32 cellular contexts compared by ENCODE assay signal in genomic region chr1:96971439-96971838, GRCh38.
"Had no signal": no experiment of that assay in that cellular context is flagged by ENCODE, and none has a peak within 500 bp of the region (broad histone marks: within the 10 kb centered on the region; RNA-seq: fewer than 3 reads in every experiment).

No MANE protein-coding gene starts in this region.

- DNase-seq: naive thymus-derived CD8-positive, alpha-beta T cell; nephron progenitor cell; occipital lobe; ovary; posterior cingulate gyrus; psoas muscle; right cardiac atrium; spleen; stimulated activated CD4-positive, alpha-beta T cell treated with anti-CD3 and anti-CD28 coated beads, Interleukin-12 subunit alpha, Interleukin-12 subunit beta, amount 100 ng/mL, for 4 hours; stimulated activated CD4-positive, alpha-beta T cell treated with anti-CD3 and anti-CD28 coated beads, Interleukin-1b, Interleukin-23, amount 100 ng/mL, for 48 hours; stimulated activated CD4-positive, alpha-beta T cell treated with anti-CD3 and anti-CD28 coated beads, Interleukin-4, amount 100 ng/mL, for 1 hour; stimulated activated CD4-positive, alpha-beta T cell treated with anti-CD3 and anti-CD28 coated beads, Interleukin-4, amount 100 ng/mL, for 4 hours; stimulated activated CD8-positive, alpha-beta memory T cell treated with anti-CD3 and anti-CD28 coated beads, Interleukin-4, amount 100 ng/mL, for 48 hours; stimulated activated naive CD4-positive, alpha-beta T cell; stimulated activated naive CD8-positive, alpha-beta T cell treated with anti-CD3 and anti-CD28 coated beads, Interleukin-15, amount 100 ng/mL, for 72 hours; stimulated activated naive CD8-positive, alpha-beta T cell treated with anti-CD3 and anti-CD28 coated beads, Interleukin-15, Interleukin-2, amounts not matched to agents 100 U/mL and 50 U/mL, for 24 hours; substantia nigra; testis; tibial artery; transverse colon; upper lobe of right lung; uterus had no signal

- H3K4me3 Mint-ChIP-seq: naive thymus-derived CD8-positive, alpha-beta T cell; natural killer cell treated with Interleukin-12 subunit alpha and Interleukin-12 subunit beta and Interleukin-15 and Interleukin-18, amount 100 ng/mL, for 72 hours; nephron progenitor cell; neural crest cell; stimulated activated memory B cell treated with anti-CD40 and anti-IgM and Interleukin-4, amounts not matched to agents 10 μg/mL and 1 μg/mL and 100 μg/mL, for 72 hours; stimulated activated naive CD8-positive, alpha-beta T cell treated with anti-CD3 and anti-CD28 coated beads, Interleukin-15, amount 100 ng/mL, for 72 hours; type B pancreatic cell had no signal

- H2AFZ ChIP-seq: parathyroid adenoma had no signal

- H3K4me2 ChIP-seq: smooth muscle cell had no signal

- H3K27ac Mint-ChIP-seq: naive thymus-derived CD8-positive, alpha-beta T cell; natural killer cell treated with Interleukin-12 subunit alpha and Interleukin-12 subunit beta and Interleukin-15 and Interleukin-18, amount 100 ng/mL, for 72 hours; nephron progenitor cell; progenitor cell of endocrine pancreas; stimulated activated memory B cell treated with anti-CD40 and anti-IgM and Interleukin-4, amounts not matched to agents 10 μg/mL and 1 μg/mL and 100 μg/mL, for 72 hours; stimulated activated naive CD8-positive, alpha-beta T cell treated with anti-CD3 and anti-CD28 coated beads, Interleukin-15, amount 100 ng/mL, for 72 hours; type B pancreatic cell had no signal

- H3K79me2 ChIP-seq: parathyroid adenoma had no signal

- H3K36me3 ChIP-seq: ovary, spleen, suprapubic skin, tibial artery, transverse colon, upper lobe of right lung, uterus had no signal

- H3K9ac ChIP-seq: parathyroid adenoma had no signal

- H3K27me3 ChIP-seq: ovary, suprapubic skin, testis, tibial artery, transverse colon, uterus had no signal

- H3K27me3 Mint-ChIP-seq: stimulated activated memory B cell treated with anti-CD40 and anti-IgM and Interleukin-4, amounts not matched to agents 10 μg/mL and 1 μg/mL and 100 μg/mL, for 72 hours had no signal

- H3K36me3 Mint-ChIP-seq: naive thymus-derived CD8-positive, alpha-beta T cell; natural killer cell treated with Interleukin-12 subunit alpha and Interleukin-12 subunit beta and Interleukin-15 and Interleukin-18, amount 100 ng/mL, for 72 hours; stimulated activated memory B cell treated with anti-CD40 and anti-IgM and Interleukin-4, amounts not matched to agents 10 μg/mL and 1 μg/mL and 100 μg/mL, for 72 hours; type B pancreatic cell had no signal

- H3K9me3 ChIP-seq: ovary, psoas muscle, spleen, suprapubic skin, testis, tibial artery, transverse colon, upper lobe of right lung, uterus had no signal

- ATAC-seq: naive thymus-derived CD8-positive, alpha-beta T cell; natural killer cell treated with Interleukin-12 subunit alpha and Interleukin-12 subunit beta and Interleukin-15 and Interleukin-18, amount 100 ng/mL, for 72 hours; psoas muscle; right cardiac atrium; sciatic nerve; stimulated activated memory B cell treated with anti-CD40 and anti-IgM and Interleukin-4, amounts not matched to agents 10 μg/mL and 1 μg/mL and 100 μg/mL, for 72 hours; stimulated activated naive CD8-positive, alpha-beta T cell treated with anti-CD3 and anti-CD28 coated beads, Interleukin-15, amount 100 ng/mL, for 72 hours; stimulated activated naive CD8-positive, alpha-beta T cell treated with anti-CD3 and anti-CD28 coated beads, Interleukin-15, Interleukin-2, amounts not matched to agents 100 U/mL and 50 U/mL, for 24 hours; upper lobe of right lung had no signal

- H3K4me1 Mint-ChIP-seq: naive thymus-derived CD8-positive, alpha-beta T cell; nephron progenitor cell; neural crest cell; stimulated activated memory B cell treated with anti-CD40 and anti-IgM and Interleukin-4, amounts not matched to agents 10 μg/mL and 1 μg/mL and 100 μg/mL, for 72 hours; stimulated activated naive CD8-positive, alpha-beta T cell treated with anti-CD3 and anti-CD28 coated beads, Interleukin-15, amount 100 ng/mL, for 72 hours had no signal

- H3K27ac ChIP-seq: ovary, parathyroid adenoma, psoas muscle, skin epidermis, spleen, suprapubic skin, testis, tibial artery, transverse colon, upper lobe of right lung, uterus had no signal

- H3K4me3 ChIP-seq: ovary, psoas muscle, skin epidermis, smooth muscle cell, spleen, suprapubic skin, testis, tibial artery, transverse colon, upper lobe of right lung, uterus had no signal

- H3K4me1 ChIP-seq: parathyroid adenoma, psoas muscle, spleen, suprapubic skin, testis, upper lobe of right lung, uterus had no signal

- H3K9me3 Mint-ChIP-seq: natural killer cell treated with Interleukin-12 subunit alpha and Interleukin-12 subunit beta and Interleukin-15 and Interleukin-18, amount 100 ng/mL, for 72 hours; stimulated activated memory B cell treated with anti-CD40 and anti-IgM and Interleukin-4, amounts not matched to agents 10 μg/mL and 1 μg/mL and 100 μg/mL, for 72 hours; stimulated activated naive CD8-positive, alpha-beta T cell treated with anti-CD3 and anti-CD28 coated beads, Interleukin-15, amount 100 ng/mL, for 72 hours; type B pancreatic cell had no signal
